17 cellular contexts compared by ENCODE assay signal in the genomic region with DNA sequence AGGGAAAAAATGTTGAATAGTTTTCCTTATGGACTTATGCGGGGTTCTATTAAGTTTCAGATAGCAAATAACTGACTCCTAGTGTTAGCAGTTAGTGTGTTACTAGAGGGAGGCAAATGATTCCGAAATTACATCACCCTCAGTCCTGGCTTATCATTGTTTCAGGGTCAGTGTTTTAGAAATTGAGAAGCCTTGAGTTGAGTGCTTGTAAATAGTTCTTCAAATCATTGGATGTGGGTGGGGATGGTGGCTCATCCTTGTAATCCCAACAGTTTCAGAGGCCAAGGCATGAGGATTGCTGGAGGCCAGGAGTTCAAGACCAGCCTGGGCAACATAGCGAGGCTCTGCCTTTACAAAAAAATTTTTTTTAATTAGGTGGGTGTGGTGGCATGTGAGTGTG. TPM values are rescaled to one million over a fixed set of nuclear protein-coding genes. Genes with fewer than 3 reads are reported as not detected.
"Had no signal": no experiment of that assay in that cellular context is flagged by ENCODE, and none has a peak within 500 bp of the region (broad histone marks: within the 10 kb centered on the region; RNA-seq: fewer than 3 reads in every experiment).

No MANE protein-coding gene starts in this region.

- H3K36me3 Mint-ChIP-seq: WTC11 had no signal

- H3K27ac Mint-ChIP-seq: activated CD4-positive, alpha-beta T cell treated with anti-CD3 and anti-CD28 coated beads, Interleukin-2, amount 10 ng/mL, durations not matched to agents 24 days and 14 days; activated naive CD8-positive, alpha-beta T cell treated with anti-CD3 and anti-CD28 coated beads for 36 hours; WTC11 had no signal

- H3K36me3 ChIP-seq: suprapubic skin had no signal

- ATAC-seq: left cardiac atrium; psoas muscle; stimulated activated naive CD8-positive, alpha-beta T cell treated with anti-CD3 and anti-CD28 coated beads, Interleukin-15, Interleukin-2, amounts not matched to agents 100 U/mL and 50 U/mL, for 24 hours; WTC11 had no signal

- H3K27me3 Mint-ChIP-seq: activated CD4-positive, alpha-beta T cell treated with anti-CD3 and anti-CD28 coated beads, Interleukin-2, amount 10 ng/mL, durations not matched to agents 24 days and 14 days; activated naive CD8-positive, alpha-beta T cell treated with anti-CD3 and anti-CD28 coated beads for 36 hours had no signal

- H3K4me1 ChIP-seq: sigmoid colon, SJCRH30, suprapubic skin, upper lobe of left lung had no signal

- H3K9me3 ChIP-seq: psoas muscle, sigmoid colon, SJCRH30, suprapubic skin, upper lobe of left lung had no signal

- DNase-seq: activated CD4-positive, alpha-beta T cell treated with anti-CD3 and anti-CD28 coated beads, Interleukin-2, amount 10 ng/mL, durations not matched to agents 24 days and 14 days; activated effector memory CD4-positive, alpha-beta T cell treated with Interleukin-2 at 50 U/mL for 16 hours; activated naive CD8-positive, alpha-beta T cell treated with anti-CD3 and anti-CD28 coated beads for 36 hours; cortex of kidney; effector memory CD4-positive, alpha-beta T cell; left cardiac atrium; psoas muscle; sigmoid colon; SJCRH30; stimulated activated CD4-positive, alpha-beta T cell treated with anti-CD3 and anti-CD28 coated beads, Interleukin-12 subunit alpha, Interleukin-12 subunit beta, amount 100 ng/mL, for 4 hours; stimulated activated naive CD8-positive, alpha-beta T cell treated with anti-CD3 and anti-CD28 coated beads, Interleukin-15, Interleukin-2, amounts not matched to agents 100 U/mL and 50 U/mL, for 24 hours; upper lobe of left lung had no signal

- H3K4me3 ChIP-seq: psoas muscle, sigmoid colon, SJCRH30, suprapubic skin, upper lobe of left lung had no signal

- H3K9me3 Mint-ChIP-seq: activated CD4-positive, alpha-beta T cell treated with anti-CD3 and anti-CD28 coated beads, Interleukin-2, amount 10 ng/mL, durations not matched to agents 24 days and 14 days; activated naive CD8-positive, alpha-beta T cell treated with anti-CD3 and anti-CD28 coated beads for 36 hours; WTC11 had no signal

- H3K27me3 ChIP-seq: sigmoid colon, SJCRH30, suprapubic skin, upper lobe of left lung had no signal

- H3K27ac ChIP-seq: epithelial cell of prostate, psoas muscle, sigmoid colon, SJCRH30, suprapubic skin, upper lobe of left lung had no signal

- H3K4me3 Mint-ChIP-seq: activated CD4-positive, alpha-beta T cell treated with anti-CD3 and anti-CD28 coated beads, Interleukin-2, amount 10 ng/mL, durations not matched to agents 24 days and 14 days; activated naive CD8-positive, alpha-beta T cell treated with anti-CD3 and anti-CD28 coated beads for 36 hours; WTC11 had no signal

RNA-seq across cellular contexts. Expression of a gene that starts 50.8 kb away (rescaled TPM):
- total RNA-seq: activated CD4-positive, alpha-beta T cell treated with anti-CD3 and anti-CD28 coated beads, Interleukin-2, amount 10 ng/mL, durations not matched to agents 24 days and 14 days; glomerular endothelial cell; lung microvascular endothelial cell; psoas muscle; WTC11 had no signal
